Comparison of ENCODE assay signal across 1 cellular context in genomic region chr1:241608379-241609033, GRCh38.
A peak's percentile ranks its signal among the peaks of the same experiment; 100 is the strongest.
TF ChIP-seq lines count a peak whose summit lies in the region.

No MANE protein-coding gene starts in this region.

TF ChIP-seq in K562, 482 proteins besides CTCF, POLR2A, EP300 and RAD21:
- TF ChIP-seq FOSL1 (tag; conservative IDR thresholded peaks at IDR 0.05) (peak; percentile 84), WHSC1 (IDR thresholded peaks at IDR 0.05; ENCODE audit: low read length) (no peak), ZNF589 (CRISPR knock-in tag; IDR thresholded peaks at IDR 0.05; ENCODE audit: low read depth) (no peak), FOS (IDR thresholded peaks at IDR 0.05; ENCODE audit: extremely low read depth, insufficient read length) (peak; percentile 7), CBX1 (IDR thresholded peaks at IDR 0.05; ENCODE audit: low read depth) (no peak), NRF1 (conservative IDR thresholded peaks at IDR 0.05 in 1 of 2, IDR thresholded peaks at IDR 0.05 in 1 of 2) (no peak), HMBOX1 (IDR thresholded peaks at IDR 0.05) (peak; percentile 94), EWSR1 (IDR thresholded peaks at IDR 0.05; ENCODE audit: borderline replicate concordance, low read depth, partially characterized antibody) (no peak), ETS2 (tag; IDR thresholded peaks at IDR 0.05; ENCODE audit: borderline replicate concordance, poor library complexity, severe bottlenecking) (no peak), KLF13 (tag; IDR thresholded peaks at IDR 0.05; ENCODE audit: borderline replicate concordance, low read depth) (no peak), ZNF23 (CRISPR knock-in tag; IDR thresholded peaks at IDR 0.05) (no peak), GATAD2A (IDR thresholded peaks at IDR 0.05) (no peak), XRCC4 (IDR thresholded peaks at IDR 0.05; ENCODE audit: extremely low read depth, insufficient read depth, insufficient read length) (no peak), JUN (IDR thresholded peaks at IDR 0.05; ENCODE audit: borderline replicate concordance, low read depth, low read length) (peak; percentile 67; the same call in 1 of the 2 replicates), JUN (CRISPR knock-in tag; IDR thresholded peaks at IDR 0.05; ENCODE audit: borderline replicate concordance) (no peak), KDM1A (IDR thresholded peaks at IDR 0.05) (peak; percentile 38 to 44; a peak in 2 of 4 replicates), JUND (IDR thresholded peaks at IDR 0.05; ENCODE audit: borderline replicate concordance, low read depth, low read length) (peak; percentile 65; the same call in 1 of the 2 replicates), JUND (tag; IDR thresholded peaks at IDR 0.05; ENCODE audit: borderline replicate concordance, low read depth, low read length) (peak; percentile 55; the same call in 1 of the 3 replicates), ZNF174 (CRISPR knock-in tag; IDR thresholded peaks at IDR 0.05) (no peak), ZNF121 (CRISPR knock-in tag; conservative IDR thresholded peaks at IDR 0.05) (no peak), ARID1B (IDR thresholded peaks at IDR 0.05) (peak; percentile 22; the same call in 1 of the 2 replicates), ATF3 (IDR thresholded peaks at IDR 0.05) (peak; percentile 67), ATF3 (CRISPR knock-in tag; conservative IDR thresholded peaks at IDR 0.05) (no peak), PKNOX1 (IDR thresholded peaks at IDR 0.05) (peak; percentile 37; the same call in 1 of the 2 replicates)
